In the genomic region with DNA sequence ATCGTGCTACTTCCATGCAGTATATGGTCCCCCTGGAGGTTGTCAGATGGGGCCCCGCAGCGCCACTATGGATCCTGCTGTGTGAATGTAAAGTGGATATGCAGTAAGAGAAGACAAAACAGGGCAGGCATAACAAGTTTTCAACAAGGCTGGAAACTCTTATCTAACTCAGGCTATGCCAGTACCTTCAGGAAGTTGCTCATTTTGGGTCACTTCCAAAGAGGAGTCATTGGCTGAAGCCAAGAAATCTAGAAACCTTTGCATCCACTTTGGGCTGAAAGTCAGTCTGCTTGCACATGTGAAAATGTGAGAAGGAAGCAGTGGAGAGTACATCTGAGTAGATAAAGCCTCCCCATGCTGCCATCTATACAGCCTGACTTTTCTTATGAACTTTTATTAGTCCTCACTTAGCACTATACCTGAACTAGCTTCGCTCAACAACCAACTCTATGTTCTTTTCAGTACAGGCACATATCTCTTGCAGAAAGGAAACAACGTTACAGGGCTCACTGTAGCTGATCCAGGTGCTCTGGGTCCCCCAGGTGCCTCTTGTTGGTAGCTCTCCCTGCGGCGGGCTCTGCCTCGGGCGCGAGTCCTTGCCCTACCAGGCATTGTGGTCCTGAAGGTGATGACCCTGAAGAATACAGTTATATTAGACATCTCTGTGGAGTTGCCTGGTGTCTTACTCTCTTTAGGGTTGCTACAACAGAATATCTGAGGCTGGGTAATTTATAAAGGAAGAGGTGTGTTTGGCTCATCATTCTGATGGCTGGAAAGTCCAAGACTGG, we compare ENCODE assay signal across 29 cellular contexts. TPM values are rescaled to one million over a fixed set of nuclear protein-coding genes. Genes with fewer than 3 reads are reported as not detected.
"Had no signal": no experiment of that assay in that cellular context is flagged by ENCODE, and none has a peak within 500 bp of the region (broad histone marks: within the 10 kb centered on the region; RNA-seq: fewer than 3 reads in every experiment).

No MANE protein-coding gene starts in this region.

- H3K4me3 ChIP-seq: breast epithelium, gastroesophageal sphincter, transverse colon, uterus had no signal

- H3K36me3 Mint-ChIP-seq: activated naive CD4-positive, alpha-beta T cell treated with anti-CD3 and anti-CD28 coated beads, Interleukin-2, amount 50 U/mL, for 24 hours; stimulated activated effector memory CD8-positive, alpha-beta T cell treated with anti-CD3 and anti-CD28 coated beads, Interleukin-12 subunit alpha, Interleukin-12 subunit beta, amount 100 ng/mL, for 72 hours had no signal

- H3K27ac ChIP-seq: breast epithelium, gastroesophageal sphincter, transverse colon, uterus, WERI-Rb-1 had no signal

- H3K9me3 ChIP-seq: breast epithelium, gastroesophageal sphincter, transverse colon, uterus had no signal

- H3K4me1 ChIP-seq: breast epithelium, gastroesophageal sphincter, transverse colon, uterus had no signal

- ATAC-seq: activated CD8-positive, alpha-beta T cell treated with anti-CD3 and anti-CD28 coated beads for 36 hours; esophagus mucosa; gastroesophageal sphincter; sciatic nerve; stimulated activated effector memory CD8-positive, alpha-beta T cell treated with anti-CD3 and anti-CD28 coated beads, Interleukin-12 subunit alpha, Interleukin-12 subunit beta, amount 100 ng/mL, for 72 hours had no signal

- H3K4me1 Mint-ChIP-seq: activated CD4-positive, alpha-beta T cell treated with anti-CD3 and anti-CD28 coated beads, Interleukin-2, amount 10 ng/mL, durations not matched to agents 7 days and 5 days; activated naive CD4-positive, alpha-beta T cell treated with anti-CD3 and anti-CD28 coated beads, Interleukin-2, amount 50 U/mL, for 24 hours; stimulated activated effector memory CD8-positive, alpha-beta T cell treated with anti-CD3 and anti-CD28 coated beads, Interleukin-12 subunit alpha, Interleukin-12 subunit beta, amount 100 ng/mL, for 72 hours had no signal

- H3K36me3 ChIP-seq: breast epithelium, gastroesophageal sphincter, transverse colon, uterus, WERI-Rb-1 had no signal

- H3K27me3 ChIP-seq: uterus had no signal

- DNase-seq: activated CD4-positive, alpha-beta T cell treated with anti-CD3 and anti-CD28 coated beads, Interleukin-2, amount 10 ng/mL, durations not matched to agents 7 days and 5 days; activated CD4-positive, CD25-positive, alpha-beta regulatory T cell treated with anti-CD3 and anti-CD28 coated beads, Interleukin-2, amount 50 U/mL, for 72 hours; activated CD8-positive, alpha-beta T cell treated with anti-CD3 and anti-CD28 coated beads for 36 hours; activated gamma-delta T cell treated with Interleukin-2 at 50 U/mL for 16 hours; activated T-cell treated with anti-CD3 and anti-CD28 coated beads, Interleukin-2, amount 50 U/mL, for 1 hour; effector CD4-positive, alpha-beta T cell; head of caudate nucleus; hypothalamus; left cardiac atrium; nephron progenitor cell; small intestine; stimulated activated CD4-positive, alpha-beta T cell treated with anti-CD3 and anti-CD28 coated beads, Interleukin-2, amount 100 ng/mL, for 24 hours; T1000; transverse colon; uterus; WERI-Rb-1 had no signal

- H3K27ac Mint-ChIP-seq: activated CD4-positive, alpha-beta T cell treated with anti-CD3 and anti-CD28 coated beads, Interleukin-2, amount 10 ng/mL, durations not matched to agents 7 days and 5 days; activated CD8-positive, alpha-beta T cell treated with anti-CD3 and anti-CD28 coated beads for 36 hours; activated naive CD4-positive, alpha-beta T cell treated with anti-CD3 and anti-CD28 coated beads, Interleukin-2, amount 50 U/mL, for 24 hours; nephron progenitor cell; stimulated activated effector memory CD8-positive, alpha-beta T cell treated with anti-CD3 and anti-CD28 coated beads, Interleukin-12 subunit alpha, Interleukin-12 subunit beta, amount 100 ng/mL, for 72 hours; T-helper 1 cell treated with Interleukin-12 subunit alpha and Interleukin-12 subunit beta and Interleukin-4 antibody, amounts not matched to agents 30 μg/mL and 1 μg/mL, for 36 hours had no signal

- H3K4me3 Mint-ChIP-seq: activated CD4-positive, alpha-beta T cell treated with anti-CD3 and anti-CD28 coated beads, Interleukin-2, amount 10 ng/mL, durations not matched to agents 7 days and 5 days; activated CD8-positive, alpha-beta T cell treated with anti-CD3 and anti-CD28 coated beads for 36 hours; activated naive CD4-positive, alpha-beta T cell treated with anti-CD3 and anti-CD28 coated beads, Interleukin-2, amount 50 U/mL, for 24 hours; nephron progenitor cell; stimulated activated effector memory CD8-positive, alpha-beta T cell treated with anti-CD3 and anti-CD28 coated beads, Interleukin-12 subunit alpha, Interleukin-12 subunit beta, amount 100 ng/mL, for 72 hours; T-helper 1 cell treated with Interleukin-12 subunit alpha and Interleukin-12 subunit beta and Interleukin-4 antibody, amounts not matched to agents 30 μg/mL and 1 μg/mL, for 36 hours had no signal

- H3K9me3 Mint-ChIP-seq: activated CD4-positive, alpha-beta T cell treated with anti-CD3 and anti-CD28 coated beads, Interleukin-2, amount 10 ng/mL, durations not matched to agents 7 days and 5 days; activated CD8-positive, alpha-beta T cell treated with anti-CD3 and anti-CD28 coated beads for 36 hours; activated naive CD4-positive, alpha-beta T cell treated with anti-CD3 and anti-CD28 coated beads, Interleukin-2, amount 50 U/mL, for 24 hours; nephron progenitor cell; stimulated activated effector memory CD8-positive, alpha-beta T cell treated with anti-CD3 and anti-CD28 coated beads, Interleukin-12 subunit alpha, Interleukin-12 subunit beta, amount 100 ng/mL, for 72 hours; T-helper 1 cell treated with Interleukin-12 subunit alpha and Interleukin-12 subunit beta and Interleukin-4 antibody, amounts not matched to agents 30 μg/mL and 1 μg/mL, for 36 hours had no signal

RNA-seq across cellular contexts. Expression of gene PIWIL3, which starts 12.4 kb away (rescaled TPM):
- total RNA-seq: activated CD4-positive, alpha-beta T cell treated with anti-CD3 and anti-CD28 coated beads, Interleukin-2, amount 10 ng/mL, durations not matched to agents 7 days and 5 days; activated CD8-positive, alpha-beta T cell treated with anti-CD3 and anti-CD28 coated beads for 36 hours; astrocyte; breast epithelium; cerebellum; esophagus mucosa; gastroesophageal sphincter; left cardiac atrium; liver; renal cortical epithelial cell; sciatic nerve; temporal lobe; transverse colon; uterus had no signal
- polyA plus RNA-seq: adipose tissue, liver, small intestine had no signal

RNA-seq across cellular contexts. Expression of gene SGSM1, which starts 43.9 kb away (rescaled TPM):
- total RNA-seq: renal cortical epithelial cell had no signal
